1 cellular context compared by ENCODE assay signal in genomic region chr1:31013187-31013864, GRCh38.
TF ChIP-seq lines count a peak whose summit lies in the region.

No MANE protein-coding gene starts in this region.

TF ChIP-seq in GM23338, 12 proteins besides CTCF, POLR2A, EP300 and RAD21 (continued from another document):
- TF ChIP-seq, protein P1, sequence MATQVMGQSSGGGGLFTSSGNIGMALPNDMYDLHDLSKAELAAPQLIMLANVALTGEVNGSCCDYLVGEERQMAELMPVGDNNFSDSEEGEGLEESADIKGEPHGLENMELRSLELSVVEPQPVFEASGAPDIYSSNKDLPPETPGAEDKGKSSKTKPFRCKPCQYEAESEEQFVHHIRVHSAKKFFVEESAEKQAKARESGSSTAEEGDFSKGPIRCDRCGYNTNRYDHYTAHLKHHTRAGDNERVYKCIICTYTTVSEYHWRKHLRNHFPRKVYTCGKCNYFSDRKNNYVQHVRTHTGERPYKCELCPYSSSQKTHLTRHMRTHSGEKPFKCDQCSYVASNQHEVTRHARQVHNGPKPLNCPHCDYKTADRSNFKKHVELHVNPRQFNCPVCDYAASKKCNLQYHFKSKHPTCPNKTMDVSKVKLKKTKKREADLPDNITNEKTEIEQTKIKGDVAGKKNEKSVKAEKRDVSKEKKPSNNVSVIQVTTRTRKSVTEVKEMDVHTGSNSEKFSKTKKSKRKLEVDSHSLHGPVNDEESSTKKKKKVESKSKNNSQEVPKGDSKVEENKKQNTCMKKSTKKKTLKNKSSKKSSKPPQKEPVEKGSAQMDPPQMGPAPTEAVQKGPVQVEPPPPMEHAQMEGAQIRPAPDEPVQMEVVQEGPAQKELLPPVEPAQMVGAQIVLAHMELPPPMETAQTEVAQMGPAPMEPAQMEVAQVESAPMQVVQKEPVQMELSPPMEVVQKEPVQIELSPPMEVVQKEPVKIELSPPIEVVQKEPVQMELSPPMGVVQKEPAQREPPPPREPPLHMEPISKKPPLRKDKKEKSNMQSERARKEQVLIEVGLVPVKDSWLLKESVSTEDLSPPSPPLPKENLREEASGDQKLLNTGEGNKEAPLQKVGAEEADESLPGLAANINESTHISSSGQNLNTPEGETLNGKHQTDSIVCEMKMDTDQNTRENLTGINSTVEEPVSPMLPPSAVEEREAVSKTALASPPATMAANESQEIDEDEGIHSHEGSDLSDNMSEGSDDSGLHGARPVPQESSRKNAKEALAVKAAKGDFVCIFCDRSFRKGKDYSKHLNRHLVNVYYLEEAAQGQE (IDR thresholded peaks at IDR 0.05; ENCODE audit: unreplicated experiment) = no peak
- TF ChIP-seq ZNF331 (CRISPR knock-in tag; IDR thresholded peaks at IDR 0.05; ENCODE audit: low read depth) (no peak), EZH2 (IDR thresholded peaks at IDR 0.05; ENCODE audit: low read depth, unreplicated experiment) (no peak), ZNF114 (CRISPR knock-in tag; IDR thresholded peaks at IDR 0.05) (no peak), NANOG (IDR thresholded peaks at IDR 0.05; ENCODE audit: borderline replicate concordance) (no peak), JUNB (IDR thresholded peaks at IDR 0.05; ENCODE audit: unreplicated experiment) (no peak)
- TF ChIP-seq, protein P2, sequence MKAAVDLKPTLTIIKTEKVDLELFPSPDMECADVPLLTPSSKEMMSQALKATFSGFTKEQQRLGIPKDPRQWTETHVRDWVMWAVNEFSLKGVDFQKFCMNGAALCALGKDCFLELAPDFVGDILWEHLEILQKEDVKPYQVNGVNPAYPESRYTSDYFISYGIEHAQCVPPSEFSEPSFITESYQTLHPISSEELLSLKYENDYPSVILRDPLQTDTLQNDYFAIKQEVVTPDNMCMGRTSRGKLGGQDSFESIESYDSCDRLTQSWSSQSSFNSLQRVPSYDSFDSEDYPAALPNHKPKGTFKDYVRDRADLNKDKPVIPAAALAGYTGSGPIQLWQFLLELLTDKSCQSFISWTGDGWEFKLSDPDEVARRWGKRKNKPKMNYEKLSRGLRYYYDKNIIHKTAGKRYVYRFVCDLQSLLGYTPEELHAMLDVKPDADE (IDR thresholded peaks at IDR 0.05) = no peak
TF ChIP-seq in GM23338: peak in this region for 0.
